In genomic region chr2:196955036-196955435, GRCh38 we compare ENCODE assay signal across 23 cellular contexts.
"Had no signal": no experiment of that assay in that cellular context is flagged by ENCODE, and none has a peak within 500 bp of the region (broad histone marks: within the 10 kb centered on the region; RNA-seq: fewer than 3 reads in every experiment).

No MANE protein-coding gene starts in this region.

- ATAC-seq: activated T-cell treated with anti-CD3 and anti-CD28 coated beads, Interleukin-2, amount 50 U/mL, for 72 hours; effector memory CD8-positive, alpha-beta T cell; gastrocnemius medialis; left lung; stimulated activated naive CD8-positive, alpha-beta T cell treated with anti-CD3 and anti-CD28 coated beads, Interleukin-15, Interleukin-2, amounts not matched to agents 100 U/mL and 50 U/mL, for 24 hours had no signal

- H3K36me3 ChIP-seq: ascending aorta, cardiac muscle cell, gastrocnemius medialis, left lung, prostate gland, right atrium auricular region, tibial artery, uterus, WERI-Rb-1 had no signal

- DNase-seq: activated CD4-positive, alpha-beta T cell treated with anti-CD3 and anti-CD28 coated beads for 1 hour; activated CD8-positive, alpha-beta memory T cell treated with anti-CD3 and anti-CD28 coated beads for 24 hours; activated CD8-positive, alpha-beta memory T cell treated with anti-CD3 and anti-CD28 coated beads, Interleukin-2, amount 50 U/mL, for 48 hours; activated effector memory CD4-positive, alpha-beta T cell treated with anti-CD3 and anti-CD28 coated beads, Interleukin-2, amount 50 U/mL, for 16 hours; activated naive CD4-positive, alpha-beta T cell treated with anti-CD3 and anti-CD28 coated beads, Interleukin-2, amount 50 U/mL, for 16 hours; activated T-cell treated with anti-CD3 and anti-CD28 coated beads, Interleukin-2, amount 50 U/mL, for 72 hours; dermis blood vessel endothelial cell; effector memory CD8-positive, alpha-beta T cell; gastrocnemius medialis; head of caudate nucleus; left lung; midbrain; occipital lobe; stimulated activated CD4-positive, alpha-beta T cell treated with anti-CD3 and anti-CD28 coated beads, Interleukin-2, amount 100 ng/mL, for 24 hours; stimulated activated naive CD8-positive, alpha-beta T cell treated with anti-CD3 and anti-CD28 coated beads, Interleukin-15, Interleukin-2, amounts not matched to agents 100 U/mL and 50 U/mL, for 24 hours; substantia nigra; tibial artery; uterus; WERI-Rb-1 had no signal

- H3K27ac ChIP-seq: ascending aorta, cardiac muscle cell, gastrocnemius medialis, left lung, prostate gland, right atrium auricular region, tibial artery, uterus, WERI-Rb-1 had no signal

- H3K9me3 ChIP-seq: ascending aorta, gastrocnemius medialis, left lung, prostate gland, right atrium auricular region, tibial artery, uterus had no signal

- H3K4me1 ChIP-seq: ascending aorta, gastrocnemius medialis, prostate gland, right atrium auricular region, tibial artery, uterus had no signal

- H3K4me3 ChIP-seq: ascending aorta, cardiac muscle cell, gastrocnemius medialis, left lung, prostate gland, right atrium auricular region, tibial artery, uterus had no signal
